ENCODE assay signal across 10 cellular contexts in genomic region chr1:172499636-172500141, GRCh38. TPM values are rescaled to one million over a fixed set of nuclear protein-coding genes. Genes with fewer than 3 reads are reported as not detected.
A peak's percentile ranks its signal among the peaks of the same experiment; 100 is the strongest.
DNase-seq lines count a peak whose midpoint lies in the region; ATAC-seq and TF ChIP-seq lines count a peak whose summit lies in the region.
"Had no signal": no experiment of that assay in that cellular context is flagged by ENCODE, and none has a peak within 500 bp of the region (broad histone marks: within the 10 kb centered on the region; RNA-seq: fewer than 3 reads in every experiment).

No MANE protein-coding gene starts in this region.

- TF ChIP-seq POLR2A in upper lobe of left lung (IDR thresholded peaks at IDR 0.05) = no peak

- ATAC-seq in Right ventricle myocardium superior (ENCODE audit: poor library complexity) (peak; percentile 55), heart right ventricle (peak in 4 of 8 donors; percentile 17 to 79 (median 42)), upper lobe of left lung (ENCODE audit: low FRiP score in 2 of 2) (peak; percentile 31 to 56), HG03175 (IDR thresholded peaks at IDR 0.05; ENCODE audit: unreplicated experiment) (no peak)

- H3K4me3 ChIP-seq in heart right ventricle = no peak overlapping the region
- no peak overlapping the region for H3K4me3 ChIP-seq in upper lobe of left lung

- H3K9me3 ChIP-seq in heart right ventricle (no peaks in the 10 kb centered on the region), upper lobe of left lung (no peaks in the 10 kb centered on the region)

- no peak for DNase-seq in Right ventricle myocardium superior
- DNase-seq in cardiac septum (ENCODE audit: low spot score) = no peak
- peak; percentile 32 for DNase-seq in RKO (ENCODE audit: low spot score)
- DNase-seq in heart right ventricle = peak; percentile 6 to 9
- peak in 1 of 2 donors; percentile 81 for DNase-seq in upper lobe of left lung
- no peak for DNase-seq in central memory CD4-positive, alpha-beta T cell
- no peak for DNase-seq in activated CD4-positive, alpha-beta T cell treated with anti-CD3 and anti-CD28 coated beads, Interleukin-2, amount 50 U/mL, for 1 hour
- DNase-seq: aorta, NCI-H146 had no signal

- 74 to 87% methylated on average over 3 of the region's 3 CpGs for WGBS in heart right ventricle, 2 donors
- WGBS in upper lobe of left lung, 2 donors = 50 to 68% methylated on average over 1 to 3 of the region's 3 CpGs

- H3K27ac ChIP-seq in heart right ventricle (no peak overlapping the region), upper lobe of left lung (peak overlapping the region in 2 of 4 donors; percentile 41 to 60)

- intact Hi-C loops in Right ventricle myocardium superior (cut with DNase I) (no loop called here), cardiac septum (cut with DNase I) (no loop called here), heart right ventricle (cut with DNase I) (no loop called here)

- TF ChIP-seq EP300 in upper lobe of left lung (IDR thresholded peaks at IDR 0.05) = no peak

- no peaks in the 10 kb centered on the region for H3K27me3 ChIP-seq in heart right ventricle
- H3K27me3 ChIP-seq in upper lobe of left lung = no peaks in the 10 kb centered on the region

- H3K36me3 ChIP-seq in heart right ventricle (no peaks in the 10 kb centered on the region), upper lobe of left lung (no peaks in the 10 kb centered on the region)

- TF ChIP-seq CTCF in heart right ventricle (IDR thresholded peaks at IDR 0.05) = no peak
- no peak for TF ChIP-seq CTCF in upper lobe of left lung (IDR thresholded peaks at IDR 0.05)

- H3K4me1 ChIP-seq in heart right ventricle = peaks cover 0 to 37% (median 5%) of the 10 kb centered on the region in 9 donors
- H3K4me1 ChIP-seq in upper lobe of left lung = peaks cover 0 to 20% (median 5%) of the 10 kb centered on the region in 4 donors

RNA-seq across cellular contexts. Expression of gene SUCO, which starts 33.3 kb away (rescaled TPM):
- total RNA-seq in Right ventricle myocardium superior (15.9 TPM), cardiac septum (27.4 TPM), heart right ventricle (10 to 100 TPM; 18.5 to 31.4 (median 27.0) TPM), upper lobe of left lung (10 to 100 TPM; 14.4 to 59.2 (median 29.5) TPM)
- 10 to 100 TPM; 10.2 to 10.4 TPM for polyA plus RNA-seq in heart right ventricle

RNA-seq across cellular contexts. Expression of gene PIGC, which starts 55.8 kb away (rescaled TPM):
- total RNA-seq in Right ventricle myocardium superior = 12.7 TPM
- 11.5 TPM for total RNA-seq in cardiac septum
- 10 to 100 TPM in 8 of 10 donors, 1 to 10 TPM in 2; 9.3 to 14.5 (median 13.0) TPM for total RNA-seq in heart right ventricle
- 10 to 100 TPM; 17.1 to 21.2 TPM for polyA plus RNA-seq in heart right ventricle
- total RNA-seq in upper lobe of left lung = 10 to 100 TPM in 5 of 6 donors, 1 to 10 TPM in 1; 5.9 to 23.4 (median 19.3) TPM

Comparison
In these comparisons a context has a peak if more than half of its experiments do, and no peak if none do; other contexts are left out.
1. DNase-seq: peak in RKO (single experiment) and heart right ventricle (2 of 2); none in Right ventricle myocardium superior (single experiment), cardiac septum (single experiment), central memory CD4-positive, alpha-beta T cell (single experiment) and activated CD4-positive, alpha-beta T cell treated with anti-CD3 and anti-CD28 coated beads, Interleukin-2, amount 50 U/mL, for 1 hour (single experiment).